ENCODE assay signal across 8 cellular contexts in the genomic region with DNA sequence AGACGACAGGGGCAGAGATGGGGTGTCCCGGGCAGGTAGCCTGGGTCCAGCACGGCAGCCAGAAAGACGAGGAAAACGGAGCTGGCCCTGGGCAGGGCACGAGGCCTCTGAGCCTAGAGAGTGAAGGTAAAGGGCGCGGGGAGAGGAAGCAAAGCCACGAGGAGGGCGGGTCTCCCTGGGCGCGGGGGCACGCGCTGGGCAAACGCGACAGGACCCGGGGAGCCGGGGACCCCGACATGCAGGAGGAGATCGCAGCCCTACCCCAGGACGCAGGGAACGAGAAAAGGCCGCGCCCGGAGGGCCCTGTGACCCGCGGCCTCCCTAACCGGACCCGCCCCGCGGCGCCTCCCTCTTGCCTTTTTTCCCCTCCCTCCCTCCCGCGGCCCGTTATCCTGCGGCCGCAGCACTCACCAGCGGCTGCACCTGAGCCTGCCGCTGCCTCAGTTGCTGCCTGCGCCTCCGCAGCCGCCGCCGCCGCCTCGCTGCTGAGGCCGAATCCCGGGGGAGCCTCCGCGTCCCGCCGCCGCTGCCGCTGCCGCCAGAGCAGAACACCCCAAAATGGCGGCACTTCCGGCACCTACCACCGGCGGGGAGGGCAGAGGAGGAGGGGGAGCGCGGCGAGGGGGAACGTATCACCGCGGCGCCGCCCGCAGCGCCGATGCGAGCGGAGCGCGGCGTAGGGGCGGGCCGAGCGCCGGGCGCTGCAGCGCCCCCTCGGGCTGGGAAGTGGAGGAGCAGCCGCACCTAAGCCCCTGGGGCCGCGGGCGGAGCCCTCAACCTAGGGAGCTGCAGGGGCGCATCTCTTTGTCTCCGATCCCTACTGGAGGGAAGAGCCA. TPM values are rescaled to one million over a fixed set of nuclear protein-coding genes. Genes with fewer than 3 reads are reported as not detected.
DNase-seq lines count a peak whose midpoint lies in the region; ATAC-seq and TF ChIP-seq lines count a peak whose summit lies in the region.

TSS of gene CELF1 (minus strand) at position 552 of the 836 bp plus-strand sequence. CDS start 53,609 bp downstream, outside the sequence.

- DNase-seq in ELR (ENCODE audit: low read depth) (peak; percentile 93), H4 (ENCODE audit: low spot score) (peak; percentile 87), LNCaP clone FGC (ENCODE audit: low read depth) (no peak), RWPE1 (ENCODE audit: low spot score) (peak; percentile 77), fibroblast of mammary gland (ENCODE audit: low read depth) (peak; percentile 76), natural killer cell (peak; percentile 89)
- peak; percentile 92 for DNase-seq in stimulated activated naive CD4-positive, alpha-beta T cell treated with Interleukin-2 at 50 U/mL for 16 hours (lab: John Stamatoyannopoulos, UW)

- H3K27me3 Mint-ChIP-seq in activated T-helper 17 cell treated with anti-CD3 and anti-CD28 coated beads, Interleukin-2, amount 50 U/mL, for 72 hours, result no peaks in the 10 kb centered on the region
- no peaks in the 10 kb centered on the region for H3K27me3 Mint-ChIP-seq in natural killer cell (ENCODE audit: low read depth in 2 of 2)

- peak within 1 kb of the TSS; percentile 99 for H3K4me3 Mint-ChIP-seq in activated T-helper 17 cell treated with anti-CD3 and anti-CD28 coated beads, Interleukin-2, amount 50 U/mL, for 72 hours
- H3K4me3 Mint-ChIP-seq in natural killer cell, result peak within 1 kb of the TSS; percentile 97

- H3K9me3 Mint-ChIP-seq in activated T-helper 17 cell treated with anti-CD3 and anti-CD28 coated beads, Interleukin-2, amount 50 U/mL, for 72 hours, result no peaks in the 10 kb centered on the region
- H3K9me3 Mint-ChIP-seq in natural killer cell, result no peaks in the 10 kb centered on the region

- peak within 1 kb of the TSS; percentile 91 for H3K27ac ChIP-seq in RWPE1

- H3K4me1 Mint-ChIP-seq in activated T-helper 17 cell treated with anti-CD3 and anti-CD28 coated beads, Interleukin-2, amount 50 U/mL, for 72 hours, result peaks cover 24% of the 10 kb centered on the region
- peaks cover 33 to 42% of the 10 kb centered on the region in 2 donors for H3K4me1 Mint-ChIP-seq in natural killer cell

- POLR2A ChIA-PET in RWPE1 (lab: Yijun Ruan, JAX; ENCODE audit: low non-redundant PET), result no interaction called here

- peak within 1 kb of the TSS; percentile 97 for H3K27ac Mint-ChIP-seq in activated T-helper 17 cell treated with anti-CD3 and anti-CD28 coated beads, Interleukin-2, amount 50 U/mL, for 72 hours
- peak within 1 kb of the TSS; percentile 91 to 97 for H3K27ac Mint-ChIP-seq in natural killer cell

- CTCF ChIA-PET in RWPE1 (lab: Yijun Ruan, JAX), result interaction anchor here (0.6 to 2.0 kb wide), 14 partner anchors 12 to 1205 kb away, joined by 3 to 11 read pairs (median 3); no protein-coding TSS in a partner anchor

- ATAC-seq in activated T-helper 17 cell treated with anti-CD3 and anti-CD28 coated beads, Interleukin-2, amount 50 U/mL, for 72 hours (replicated peaks), result peak; percentile 96
- ATAC-seq in natural killer cell, result peak; percentile 94 to 99 (median 95)

- H3K36me3 Mint-ChIP-seq in activated T-helper 17 cell treated with anti-CD3 and anti-CD28 coated beads, Interleukin-2, amount 50 U/mL, for 72 hours (ENCODE audit: low read depth), result peaks cover 44% of the 10 kb centered on the region
- H3K36me3 Mint-ChIP-seq in natural killer cell, result no peaks in the 10 kb centered on the region

- TF ChIP-seq CTCF in LNCaP clone FGC (IDR thresholded peaks at IDR 0.05; ENCODE audit: control insufficient read depth, extremely low read depth, insufficient read depth) (peak; percentile 88), RWPE1 (conservative IDR thresholded peaks at IDR 0.05; ENCODE audit: low read depth) (peak; percentile 96), fibroblast of mammary gland (conservative IDR thresholded peaks at IDR 0.05; ENCODE audit: control insufficient read depth, insufficient read depth, low read depth, low read length) (peak; percentile 45), natural killer cell (IDR thresholded peaks at IDR 0.05) (peak; percentile 87)

- intact Hi-C loops in natural killer cell (cut with micrococcal nuclease), result loop anchor here (5.0 kb wide), 1 partner anchor 35 kb away; no protein-coding TSS in a partner anchor

- H3K4me3 ChIP-seq in LNCaP clone FGC (ENCODE audit: low read depth, low read length), result peak within 1 kb of the TSS; percentile 84
- H3K4me3 ChIP-seq in fibroblast of mammary gland (ENCODE audit: control insufficient read depth, low read depth, low read length), result peak within 1 kb of the TSS; percentile 96

RNA-seq across cellular contexts. Expression of gene CELF1, which starts in this region (rescaled TPM):
- total RNA-seq in H4 (2014; rRNA removed; shearing (Covaris generic)), result 52.1 and 58.8 TPM in 2 replicates
- total RNA-seq in activated T-helper 17 cell treated with anti-CD3 and anti-CD28 coated beads, Interleukin-2, amount 50 U/mL, for 72 hours, result 100 to 1,000 TPM; 118 to 143 TPM
- total RNA-seq in natural killer cell, result 100 to 1,000 TPM; 128 to 168 (median 162) TPM

Comparison
In these comparisons a context has a peak if more than half of its experiments do, and no peak if none do; other contexts are left out.
1. CTCF ChIP-seq: peak in every context shown above with its lines; median percentile 96 in RWPE1; 88 in LNCaP clone FGC; 87 in natural killer cell; 45 in fibroblast of mammary gland.